ENCODE assay signal across 2 cellular contexts in the genomic region with DNA sequence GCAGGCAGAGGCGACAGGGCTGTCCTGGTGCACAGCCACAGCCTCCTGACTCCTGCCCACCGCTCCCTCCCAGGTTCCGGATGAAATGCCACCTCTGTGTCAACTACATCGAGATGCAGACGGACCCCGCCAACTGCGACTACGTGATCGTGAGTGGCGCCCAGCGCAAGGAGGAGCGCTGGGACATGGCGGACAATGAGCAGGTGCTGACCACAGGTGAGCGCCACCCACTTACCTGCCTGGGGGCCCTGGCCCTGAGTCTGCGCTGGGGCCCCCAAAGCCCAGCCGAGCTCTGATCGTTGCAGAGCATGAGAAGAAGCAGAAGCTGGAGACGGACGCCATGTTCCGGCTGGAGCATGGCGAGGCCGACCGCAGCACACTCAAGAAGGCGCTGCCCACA.
TF ChIP-seq lines count a peak whose summit lies in the region.

No MANE protein-coding gene starts in this region.

TF ChIP-seq in HepG2, 621 proteins besides CTCF, POLR2A, EP300 and RAD21:
- TF ChIP-seq AGO2 (optimal IDR thresholded peaks at IDR 0.05; ENCODE audit: low read depth, low read length) (peak; percentile 73), ZNF282 (IDR thresholded peaks at IDR 0.05; ENCODE audit: partially characterized antibody) (no peak), RBFOX2 (IDR thresholded peaks at IDR 0.05; ENCODE audit: low read depth, low read length) (peak; percentile 49)

TF ChIP-seq in K562, 482 proteins besides CTCF, POLR2A, EP300 and RAD21:
- peak; percentile 45; the same call in 1 of the 2 replicates for TF ChIP-seq POLR2G (IDR thresholded peaks at IDR 0.05; ENCODE audit: low read depth, low read length)
- no peak for TF ChIP-seq STAG1 (CRISPR knock-in tag; IDR thresholded peaks at IDR 0.05; ENCODE audit: borderline replicate concordance)
- TF ChIP-seq HNRNPH1 (optimal IDR thresholded peaks at IDR 0.05; ENCODE audit: low read depth, low read length): no peak
- TF ChIP-seq, protein P1, sequence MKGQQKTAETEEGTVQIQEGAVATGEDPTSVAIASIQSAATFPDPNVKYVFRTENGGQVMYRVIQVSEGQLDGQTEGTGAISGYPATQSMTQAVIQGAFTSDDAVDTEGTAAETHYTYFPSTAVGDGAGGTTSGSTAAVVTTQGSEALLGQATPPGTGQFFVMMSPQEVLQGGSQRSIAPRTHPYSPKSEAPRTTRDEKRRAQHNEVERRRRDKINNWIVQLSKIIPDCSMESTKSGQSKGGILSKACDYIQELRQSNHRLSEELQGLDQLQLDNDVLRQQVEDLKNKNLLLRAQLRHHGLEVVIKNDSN (CRISPR knock-in tag; IDR thresholded peaks at IDR 0.05): 0 out of 2 replicates have a peak, but pooled peaks have one; percentile 23
- TF ChIP-seq, protein P2, sequence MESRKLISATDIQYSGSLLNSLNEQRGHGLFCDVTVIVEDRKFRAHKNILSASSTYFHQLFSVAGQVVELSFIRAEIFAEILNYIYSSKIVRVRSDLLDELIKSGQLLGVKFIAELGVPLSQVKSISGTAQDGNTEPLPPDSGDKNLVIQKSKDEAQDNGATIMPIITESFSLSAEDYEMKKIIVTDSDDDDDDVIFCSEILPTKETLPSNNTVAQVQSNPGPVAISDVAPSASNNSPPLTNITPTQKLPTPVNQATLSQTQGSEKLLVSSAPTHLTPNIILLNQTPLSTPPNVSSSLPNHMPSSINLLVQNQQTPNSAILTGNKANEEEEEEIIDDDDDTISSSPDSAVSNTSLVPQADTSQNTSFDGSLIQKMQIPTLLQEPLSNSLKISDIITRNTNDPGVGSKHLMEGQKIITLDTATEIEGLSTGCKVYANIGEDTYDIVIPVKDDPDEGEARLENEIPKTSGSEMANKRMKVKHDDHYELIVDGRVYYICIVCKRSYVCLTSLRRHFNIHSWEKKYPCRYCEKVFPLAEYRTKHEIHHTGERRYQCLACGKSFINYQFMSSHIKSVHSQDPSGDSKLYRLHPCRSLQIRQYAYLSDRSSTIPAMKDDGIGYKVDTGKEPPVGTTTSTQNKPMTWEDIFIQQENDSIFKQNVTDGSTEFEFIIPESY (CRISPR knock-in tag; IDR thresholded peaks at IDR 0.05): peak; percentile 21; the same call in 1 of the 2 replicates
- no peak for TF ChIP-seq ZNF75A (CRISPR knock-in tag; IDR thresholded peaks at IDR 0.05)
- TF ChIP-seq RBFOX2 (IDR thresholded peaks at IDR 0.05; ENCODE audit: low read depth, low read length): peak; percentile 55
